In genomic region chr16:27598226-27598625, GRCh38 we compare ENCODE assay signal across 21 cellular contexts.
"Had no signal": no experiment of that assay in that cellular context is flagged by ENCODE, and none has a peak within 500 bp of the region (broad histone marks: within the 10 kb centered on the region; RNA-seq: fewer than 3 reads in every experiment).

No MANE protein-coding gene starts in this region.

- H3K27me3 ChIP-seq: colonic mucosa, esophagus muscularis mucosa, neutrophil, pancreas, right lobe of liver, stomach, tibial artery had no signal

- H3K36me3 ChIP-seq: colonic mucosa, lower lobe of right lung, pancreas, right lobe of liver had no signal

- H3K27ac ChIP-seq: colonic mucosa, esophagus muscularis mucosa, left ventricle myocardium inferior, lower lobe of right lung, neutrophil, pancreas, right lobe of liver, stomach, tibial artery had no signal

- ATAC-seq: left colon, lower lobe of right lung, natural killer cell had no signal

- H3K9me3 ChIP-seq: colonic mucosa, esophagus muscularis mucosa, left ventricle myocardium inferior, lower lobe of right lung, neutrophil, pancreas, right lobe of liver, stomach, tibial artery had no signal

- H3K4me3 ChIP-seq: colonic mucosa, esophagus muscularis mucosa, left ventricle myocardium inferior, lower lobe of right lung, pancreas, right lobe of liver, stomach, tibial artery had no signal

- DNase-seq: colonic mucosa; effector CD8-positive, alpha-beta T cell; endodermal cell; immature natural killer cell; islet precursor cell; kidney glomerular epithelial cell; left colon; left ventricle myocardium inferior; lower lobe of right lung; natural killer cell; pancreas; right lobe of liver; small intestine; stimulated activated CD4-positive, alpha-beta T cell treated with anti-CD3 and anti-CD28 coated beads, Interleukin-1b, Interleukin-23, amount 100 ng/mL, for 48 hours; stimulated activated CD4-positive, alpha-beta T cell treated with anti-CD3 and anti-CD28 coated beads, Interleukin-4, amount 100 ng/mL, for 1 hour; stimulated activated CD8-positive, alpha-beta memory T cell treated with anti-CD3 and anti-CD28 coated beads, Interleukin-4, amount 100 ng/mL, for 48 hours; stimulated activated naive CD4-positive, alpha-beta T cell; stomach; tibial artery had no signal

- H3K4me1 ChIP-seq: colonic mucosa, esophagus muscularis mucosa, lower lobe of right lung, right lobe of liver, tibial artery had no signal
